In genomic region chr4:7971881-7972500, GRCh38 we compare ENCODE assay signal across 12 cellular contexts. TPM values are rescaled to one million over a fixed set of nuclear protein-coding genes. Genes with fewer than 3 reads are reported as not detected.
DNase-seq lines count a peak whose midpoint lies in the region; ATAC-seq and TF ChIP-seq lines count a peak whose summit lies in the region.
"Had no signal": no experiment of that assay in that cellular context is flagged by ENCODE, and none has a peak within 500 bp of the region (broad histone marks: within the 10 kb centered on the region; RNA-seq: fewer than 3 reads in every experiment).

No MANE protein-coding gene starts in this region.

- no peak overlapping the region for H4K5ac ChIP-seq in H9 (ENCODE audit: insufficient read length, low read depth, low read length)

- H2BK20ac ChIP-seq in H9 (ENCODE audit: low read depth, low read length, poor library complexity, severe bottlenecking): no peak overlapping the region

- H3K56ac ChIP-seq in H9 (ENCODE audit: insufficient read length, low read depth, low read length): no peak overlapping the region

- H3K9me3 ChIP-seq in esophagus squamous epithelium (no peaks in the 10 kb centered on the region), H9 (ENCODE audit: control insufficient read depth, low read depth, low read length) (no peaks in the 10 kb centered on the region)
- H3K9me3 ChIP-seq: thyroid gland had no signal

- no peak overlapping the region for H4K91ac ChIP-seq in H9 (ENCODE audit: insufficient read length, low read depth, low read length)

- H2BK120ac ChIP-seq in H9 (ENCODE audit: low read depth, low read length, poor library complexity, severe bottlenecking): no peak overlapping the region

- no peak overlapping the region for H2BK12ac ChIP-seq in H9 (ENCODE audit: insufficient read length, low read depth, low read length)

- H3K23me2 ChIP-seq in H9 (ENCODE audit: insufficient read length, low read depth, low read length, poor library complexity, severe bottlenecking): no peaks in the 10 kb centered on the region

- H4K20me1 ChIP-seq in H9 (ENCODE audit: control insufficient read depth, insufficient read depth, insufficient read length): peaks cover 2% of the 10 kb centered on the region

- ATAC-seq in activated CD8-positive, alpha-beta T cell treated with anti-CD3 and anti-CD28 coated beads for 36 hours: no peak
- peak; percentile 17 for ATAC-seq in stimulated activated naive CD8-positive, alpha-beta T cell treated with anti-CD3 and anti-CD28 coated beads, Interleukin-15, Interleukin-2, amounts not matched to agents 100 U/mL and 50 U/mL, for 24 hours
- ATAC-seq in GM18505 (IDR thresholded peaks at IDR 0.05; ENCODE audit: unreplicated experiment): no peak

- intact Hi-C loops in activated CD8-positive, alpha-beta T cell treated with anti-CD3 and anti-CD28 coated beads for 36 hours (cut with micrococcal nuclease): no loop called here
- intact Hi-C loops in esophagus squamous epithelium (cut with DNase I): no loop called here

- H3K23ac ChIP-seq in H9 (ENCODE audit: insufficient read length, low read depth, low read length): no peak overlapping the region

- TF ChIP-seq CTCF in activated CD8-positive, alpha-beta T cell treated with anti-CD3 and anti-CD28 coated beads for 36 hours (IDR thresholded peaks at IDR 0.05): no peak
- no peak for TF ChIP-seq CTCF in esophagus squamous epithelium (IDR thresholded peaks at IDR 0.05)
- no peak for TF ChIP-seq CTCF in H9 (conservative IDR thresholded peaks at IDR 0.05)

- TF ChIP-seq POLR2A in esophagus squamous epithelium (IDR thresholded peaks at IDR 0.05): no peak
- no peak for TF ChIP-seq POLR2A in GM18505 (IDR thresholded peaks at IDR 0.05; ENCODE audit: borderline replicate concordance, extremely low read depth, insufficient read depth, insufficient read length)

- peak; percentile 46 for DNase-seq in activated CD4-positive, alpha-beta T cell treated with anti-CD3 and anti-CD28 coated beads for 48 hours
- no peak for DNase-seq in activated CD4-positive, alpha-beta T cell treated with anti-CD3 and anti-CD28 coated beads, Interleukin-2, amount 50 U/mL, for 4 hours
- peak; percentile 44 for DNase-seq in activated CD8-positive, alpha-beta T cell treated with anti-CD3 and anti-CD28 coated beads for 36 hours
- DNase-seq in esophagus squamous epithelium (lab: John Stamatoyannopoulos, UW): no peak
- DNase-seq in stimulated activated naive CD8-positive, alpha-beta T cell treated with anti-CD3 and anti-CD28 coated beads, Interleukin-15, Interleukin-2, amounts not matched to agents 100 U/mL and 50 U/mL, for 24 hours: no peak
- DNase-seq in H9: no peak
- no peak for DNase-seq in SW480 (ENCODE audit: low spot score)
- DNase-seq: effector CD4-positive, alpha-beta T cell; KBM-7; stimulated activated CD4-positive, alpha-beta T cell treated with anti-CD3 and anti-CD28 coated beads, Interleukin-4, amount 100 ng/mL, for 4 hours; thyroid gland had no signal

- H3K4me1 ChIP-seq in esophagus squamous epithelium: peaks cover 34 to 69% (median 56%) of the 10 kb centered on the region in 3 donors
- H3K4me1 ChIP-seq in H9 (ENCODE audit: insufficient read depth, low read length): no peaks in the 10 kb centered on the region; the same call in 1 of the 2 replicates

- POLR2A ChIA-PET in activated CD8-positive, alpha-beta T cell treated with anti-CD3 and anti-CD28 coated beads for 36 hours (lab: Charles Lee): no interaction called here

- no peaks in the 10 kb centered on the region for H3K9me3 Mint-ChIP-seq in activated CD8-positive, alpha-beta T cell treated with anti-CD3 and anti-CD28 coated beads for 36 hours
- no peaks in the 10 kb centered on the region; a peak in 1 of 5 replicates for H3K9me3 Mint-ChIP-seq in H9

- no peak overlapping the region for H2BK15ac ChIP-seq in H9 (ENCODE audit: low read depth, low read length)

- H3K36me3 Mint-ChIP-seq in activated CD8-positive, alpha-beta T cell treated with anti-CD3 and anti-CD28 coated beads for 36 hours (ENCODE audit: low read depth): peaks cover 13% of the 10 kb centered on the region
- no peaks in the 10 kb centered on the region; a peak in 1 of 7 replicates for H3K36me3 Mint-ChIP-seq in H9 (ENCODE audit: insufficient read depth in 1 of 3, low read depth in 3 of 3)

- no peak overlapping the region for H3K4me3 ChIP-seq in esophagus squamous epithelium
- H3K4me3 ChIP-seq: thyroid gland had no signal

- peak overlapping the region; percentile 93 for H3K27ac Mint-ChIP-seq in activated CD8-positive, alpha-beta T cell treated with anti-CD3 and anti-CD28 coated beads for 36 hours
- peak overlapping the region in 1 of 3 experiments; percentile 88; a peak in 2 of 7 replicates for H3K27ac Mint-ChIP-seq in H9

- no peaks in the 10 kb centered on the region for H3K79me1 ChIP-seq in H9 (ENCODE audit: insufficient read depth, low read depth, low read length, poor library complexity, severe bottlenecking)

- H3K18ac ChIP-seq in H9 (ENCODE audit: insufficient read length, low read depth, low read length): no peak overlapping the region

- H3K4me2 ChIP-seq in H9 (ENCODE audit: insufficient read depth, insufficient read length, low read length): no peak overlapping the region

- WGBS in esophagus squamous epithelium, 2 donors: 85 to 86% methylated on average over 9 of the region's 13 CpGs
- WGBS in H9 (ENCODE audit: extremely low coverage, insufficient read length, low lambda C conversion rate): no CpG with 5 or more reads among the region's 13 CpGs

- H3K27me3 Mint-ChIP-seq in activated CD8-positive, alpha-beta T cell treated with anti-CD3 and anti-CD28 coated beads for 36 hours: no peaks in the 10 kb centered on the region
- no peaks in the 10 kb centered on the region for H3K27me3 Mint-ChIP-seq in H9 (ENCODE audit: low read depth)

- H3K9ac ChIP-seq in H9 (ENCODE audit: extremely low read depth, insufficient read length, low read length): no peak overlapping the region

- no peak overlapping the region for H2AK5ac ChIP-seq in H9 (ENCODE audit: insufficient read length, low read length)

- H2AFZ ChIP-seq in H9 (ENCODE audit: low read length): no peak overlapping the region

- H3K4ac ChIP-seq in H9 (ENCODE audit: low read depth, low read length): no peak overlapping the region

- peaks cover 57% of the 10 kb centered on the region for H3K4me1 Mint-ChIP-seq in activated CD8-positive, alpha-beta T cell treated with anti-CD3 and anti-CD28 coated beads for 36 hours (ENCODE audit: low read depth)
- peaks cover 21 to 27% of the 10 kb centered on the region in 2 experiments for H3K4me1 Mint-ChIP-seq in H9

- CTCF ChIA-PET in activated CD8-positive, alpha-beta T cell treated with anti-CD3 and anti-CD28 coated beads for 36 hours (lab: Charles Lee): interaction anchor here (0.5 kb wide), 1 partner anchor 40 kb away, joined by 3 read pairs; no protein-coding TSS in a partner anchor

- no peaks in the 10 kb centered on the region for H3K27me3 ChIP-seq in esophagus squamous epithelium
- H3K27me3 ChIP-seq in H9 (ENCODE audit: insufficient read depth, low read length): no peaks in the 10 kb centered on the region
- H3K27me3 ChIP-seq: thyroid gland had no signal

- H3T11ph ChIP-seq in H9 (ENCODE audit: low read length): no peak overlapping the region

- H3K79me2 ChIP-seq in H9 (ENCODE audit: insufficient read depth, low read length): no peaks in the 10 kb centered on the region

- H3K27ac ChIP-seq in esophagus squamous epithelium: peak overlapping the region; percentile 40 to 93 (median 66)
- no peak overlapping the region for H3K27ac ChIP-seq in H9 (ENCODE audit: insufficient read length, low read depth, low read length)

- H2BK5ac ChIP-seq in H9 (ENCODE audit: insufficient read length, low read length): no peak overlapping the region

- no peaks in the 10 kb centered on the region for H3K36me3 ChIP-seq in esophagus squamous epithelium
- H3K36me3 ChIP-seq: thyroid gland had no signal

- peak overlapping the region; percentile 78 for H3K4me3 Mint-ChIP-seq in activated CD8-positive, alpha-beta T cell treated with anti-CD3 and anti-CD28 coated beads for 36 hours
- no peak overlapping the region for H3K4me3 Mint-ChIP-seq in H9

- H4K8ac ChIP-seq in H9 (replicated peaks; ENCODE audit: insufficient read length, low read depth, low read length): no peak overlapping the region

- H3K14ac ChIP-seq in H9 (ENCODE audit: insufficient read depth, low read length): no peak overlapping the region

RNA-seq across cellular contexts. Expression of gene AFAP1, which starts 32.3 kb away (rescaled TPM):
- total RNA-seq in activated CD8-positive, alpha-beta T cell treated with anti-CD3 and anti-CD28 coated beads for 36 hours: 10 to 100 TPM; 25.5 to 26.5 TPM
- total RNA-seq in esophagus squamous epithelium (10 to 100 TPM in 2 of 4 donors, 1 to 10 TPM in 2; 4.4 to 16.6 (median 10.7) TPM), H9 (2021) (5.4 and 6.5 TPM in 2 replicates)

Comparison
In these comparisons a context has a peak if more than half of its experiments do, and no peak if none do; other contexts are left out.
1. DNase-seq: peak in activated CD4-positive, alpha-beta T cell treated with anti-CD3 and anti-CD28 coated beads for 48 hours (single experiment) and activated CD8-positive, alpha-beta T cell treated with anti-CD3 and anti-CD28 coated beads for 36 hours (single experiment); none in activated CD4-positive, alpha-beta T cell treated with anti-CD3 and anti-CD28 coated beads, Interleukin-2, amount 50 U/mL, for 4 hours (0 of 2), esophagus squamous epithelium (single experiment), stimulated activated naive CD8-positive, alpha-beta T cell treated with anti-CD3 and anti-CD28 coated beads, Interleukin-15, Interleukin-2, amounts not matched to agents 100 U/mL and 50 U/mL, for 24 hours (single experiment), H9 (single experiment) and SW480 (single experiment).